ENCODE assay signal across 15 cellular contexts in genomic region chr7:99042957-99043356, GRCh38.
DNase-seq lines count a peak whose midpoint lies in the region; FAIRE-seq and TF ChIP-seq lines count a peak whose summit lies in the region.
"Had no signal": no experiment of that assay in that cellular context is flagged by ENCODE, and none has a peak within 500 bp of the region (broad histone marks: within the 10 kb centered on the region; RNA-seq: fewer than 3 reads in every experiment).

No MANE protein-coding gene starts in this region.

- H3K9me3 Mint-ChIP-seq in activated naive CD4-positive, alpha-beta T cell treated with anti-CD3 and anti-CD28 coated beads for 36 hours: no peaks in the 10 kb centered on the region

- H3K4me3 ChIP-seq in adipocyte (ENCODE audit: low read length) (no peak overlapping the region), small intestine (ENCODE audit: low read depth in 1 of 2, low read length in 2 of 2) (no peak overlapping the region), esophagus muscularis mucosa (no peak overlapping the region)
- H3K4me3 ChIP-seq: gastrocnemius medialis had no signal

- no peak for TF ChIP-seq CTCF in esophagus muscularis mucosa (IDR thresholded peaks at IDR 0.05)

- H3K27ac ChIP-seq in substantia nigra (ENCODE audit: low read depth, low read length, poor library complexity, severe bottlenecking): peak overlapping the region; percentile 39
- no peak overlapping the region for H3K27ac ChIP-seq in small intestine (ENCODE audit: low read depth in 1 of 2, low read length in 1 of 2)
- H3K27ac ChIP-seq in esophagus muscularis mucosa (replicated peaks in 1 of 4): peak overlapping the region in 1 of 4 donors; percentile 33

- peak overlapping the region; percentile 41 for H3K27ac Mint-ChIP-seq in activated naive CD4-positive, alpha-beta T cell treated with anti-CD3 and anti-CD28 coated beads for 36 hours
- H3K27ac Mint-ChIP-seq: activated CD4-positive, alpha-beta T cell treated with anti-CD3 and anti-CD28 coated beads for 36 hours had no signal

- H3K36me3 ChIP-seq in adipocyte (ENCODE audit: control insufficient read depth, insufficient read depth, low read length, severe bottlenecking) (peaks cover 79% of the 10 kb centered on the region), small intestine (ENCODE audit: control insufficient read depth in 2 of 2, insufficient read depth in 2 of 2, low read length in 2 of 2) (peaks cover 8 to 20% of the 10 kb centered on the region in 2 donors), esophagus muscularis mucosa (peaks cover 27 to 96% (median 88%) of the 10 kb centered on the region in 4 donors)

- no peak for DNase-seq in activated naive CD4-positive, alpha-beta T cell treated with anti-CD3 and anti-CD28 coated beads for 36 hours
- DNase-seq in activated naive CD4-positive, alpha-beta T cell (lab: John Stamatoyannopoulos, UW): no peak
- DNase-seq in adipocyte (ENCODE audit: low read depth): peak; percentile 40
- DNase-seq in foreskin melanocyte: peak; percentile 93
- DNase-seq in substantia nigra (lab: John Stamatoyannopoulos, UW): no peak
- DNase-seq in small intestine: no peak
- no peak for DNase-seq in esophagus muscularis mucosa (ENCODE audit: extremely low spot score)
- no peak for DNase-seq in NCI-H748 (lab: John Stamatoyannopoulos, UW; ENCODE audit: unreplicated experiment)
- DNase-seq: activated CD4-positive, alpha-beta T cell treated with anti-CD3 and anti-CD28 coated beads for 36 hours; activated T-cell treated with anti-CD3 and anti-CD28 coated beads for 4 hours; effector CD4-positive, alpha-beta T cell; gastrocnemius medialis; NCI-H187; NCI-H510A treated with DMSO at 0.1 percent for 48 hours; retina had no signal

- no peaks in the 10 kb centered on the region for H3K27me3 Mint-ChIP-seq in activated naive CD4-positive, alpha-beta T cell treated with anti-CD3 and anti-CD28 coated beads for 36 hours (ENCODE audit: low read depth)
- H3K27me3 Mint-ChIP-seq: activated CD4-positive, alpha-beta T cell treated with anti-CD3 and anti-CD28 coated beads for 36 hours had no signal

- no peak for FAIRE-seq in small intestine (lab: Jason Lieb, UNC)

- H3K27me3 ChIP-seq in adipocyte (replicated peaks; ENCODE audit: control insufficient read depth, insufficient read depth, low read length) (no peaks in the 10 kb centered on the region), small intestine (ENCODE audit: control insufficient read depth in 2 of 2, insufficient read depth in 2 of 2, low read length in 2 of 2) (no peaks in the 10 kb centered on the region), esophagus muscularis mucosa (no peaks in the 10 kb centered on the region)
- H3K27me3 ChIP-seq: gastrocnemius medialis had no signal

- H3K9me3 ChIP-seq in adipocyte (ENCODE audit: control insufficient read depth, low read length) (no peaks in the 10 kb centered on the region), small intestine (ENCODE audit: control insufficient read depth, low read depth) (no peaks in the 10 kb centered on the region), esophagus muscularis mucosa (no peaks in the 10 kb centered on the region)
- H3K9me3 ChIP-seq: gastrocnemius medialis had no signal

- no peak for TF ChIP-seq POLR2A in esophagus muscularis mucosa (IDR thresholded peaks at IDR 0.05; ENCODE audit: low read depth)

- H3K4me1 ChIP-seq in adipocyte (ENCODE audit: control insufficient read depth, insufficient read depth, low read length): peaks cover 6% of the 10 kb centered on the region
- H3K4me1 ChIP-seq in small intestine (ENCODE audit: control insufficient read depth in 2 of 2, insufficient read depth in 1 of 2, low read depth in 1 of 2, low read length in 1 of 2): peaks cover 0 to 3% of the 10 kb centered on the region in 2 donors
- peaks cover 5 to 33% (median 16%) of the 10 kb centered on the region in 4 donors for H3K4me1 ChIP-seq in esophagus muscularis mucosa
- H3K4me1 ChIP-seq: gastrocnemius medialis had no signal

- H3K4me3 Mint-ChIP-seq in activated naive CD4-positive, alpha-beta T cell treated with anti-CD3 and anti-CD28 coated beads for 36 hours: no peak overlapping the region
- H3K4me3 Mint-ChIP-seq: activated CD4-positive, alpha-beta T cell treated with anti-CD3 and anti-CD28 coated beads for 36 hours had no signal

- H3K4me1 Mint-ChIP-seq in activated naive CD4-positive, alpha-beta T cell treated with anti-CD3 and anti-CD28 coated beads for 36 hours (ENCODE audit: low read depth): no peaks in the 10 kb centered on the region
- H3K4me1 Mint-ChIP-seq: activated CD4-positive, alpha-beta T cell treated with anti-CD3 and anti-CD28 coated beads for 36 hours had no signal

- TF ChIP-seq EP300 in esophagus muscularis mucosa (IDR thresholded peaks at IDR 0.05): no peak

- intact Hi-C loops in activated naive CD4-positive, alpha-beta T cell treated with anti-CD3 and anti-CD28 coated beads for 36 hours (cut with micrococcal nuclease): loop anchor here (5.0 kb wide), 1 partner anchor 334 kb away; no protein-coding TSS in a partner anchor
- intact Hi-C loops in esophagus muscularis mucosa (cut with DNase I): loop anchor here (5.0 kb wide), 1 partner anchor 99 kb away; the partner anchor contains the start of gene SMURF1

- peaks cover 25% of the 10 kb centered on the region for H3K36me3 Mint-ChIP-seq in activated naive CD4-positive, alpha-beta T cell treated with anti-CD3 and anti-CD28 coated beads for 36 hours (ENCODE audit: low read depth)

- WGBS in small intestine, 3 donors: 70 to 90% (median 85%) methylated on average over 5 of the region's 5 CpGs
- 67% methylated on average over 5 of the region's 5 CpGs for WGBS in esophagus muscularis mucosa

- CTCF ChIA-PET in activated naive CD4-positive, alpha-beta T cell treated with anti-CD3 and anti-CD28 coated beads for 36 hours (lab: Charles Lee): interaction anchor here (1.9 kb wide), 1 partner anchor 270 kb away, joined by 11 read pairs; no protein-coding TSS in a partner anchor

- no peak overlapping the region for H3K9ac ChIP-seq in adipocyte (ENCODE audit: low read length)

Comparison
In these comparisons a context has a peak if more than half of its experiments do, and no peak if none do; other contexts are left out.
1. DNase-seq: peak in adipocyte (single experiment) and foreskin melanocyte (single experiment); none in activated naive CD4-positive, alpha-beta T cell treated with anti-CD3 and anti-CD28 coated beads for 36 hours (single experiment), activated naive CD4-positive, alpha-beta T cell (0 of 4), substantia nigra (0 of 49), small intestine (single experiment), esophagus muscularis mucosa (single experiment) and NCI-H748 (single experiment).